ENCODE assay signal across 8 cellular contexts in genomic region chr19:6752257-6753177, GRCh38. TPM values are rescaled to one million over a fixed set of nuclear protein-coding genes. Genes with fewer than 3 reads are reported as not detected.
DNase-seq lines count a peak whose midpoint lies in the region; ATAC-seq and TF ChIP-seq lines count a peak whose summit lies in the region.

No MANE protein-coding gene starts in this region.

- peaks cover 8 to 12% (median 11%) of the 10 kb centered on the region in 3 donors for H3K4me1 Mint-ChIP-seq in T-cell

- peaks cover 26% of the 10 kb centered on the region for H3K36me3 Mint-ChIP-seq in T-cell

- H3K9me3 Mint-ChIP-seq in T-cell, result no peaks in the 10 kb centered on the region

- peaks cover 45% of the 10 kb centered on the region for H3K4me1 ChIP-seq in left ventricle myocardium inferior

- no peak for TF ChIP-seq CTCF in GM12865 (IDR thresholded peaks at IDR 0.05; ENCODE audit: insufficient read depth, low read depth, low read length, missing control alignments)
- no peak for TF ChIP-seq CTCF in left ventricle myocardium inferior (IDR thresholded peaks at IDR 0.05; ENCODE audit: borderline replicate concordance)
- no peak for TF ChIP-seq CTCF in retinal pigment epithelial cell (conservative IDR thresholded peaks at IDR 0.05; ENCODE audit: low read depth, low read length)

- peaks cover 52% of the 10 kb centered on the region for H3K36me3 ChIP-seq in left ventricle myocardium inferior

- POLR2A ChIA-PET in T-cell (lab: Charles Lee), result no interaction called here

- peak overlapping the region in 1 of 2 donors; percentile 76 for H3K27ac Mint-ChIP-seq in T-cell

- H3K4me3 ChIP-seq in GM12865 (ENCODE audit: low read depth, low read length) (peak overlapping the region; percentile 50), left ventricle myocardium inferior (peak overlapping the region; percentile 63), retinal pigment epithelial cell (ENCODE audit: low read length) (peak overlapping the region; percentile 46)

- H3K27me3 Mint-ChIP-seq in T-cell, result no peaks in the 10 kb centered on the region

- H3K27me3 ChIP-seq in left ventricle myocardium inferior (ENCODE audit: low read depth), result no peaks in the 10 kb centered on the region

- H3K4me3 Mint-ChIP-seq in T-cell, result peak overlapping the region in 2 of 3 donors; percentile 64 to 83

- peak overlapping the region; percentile 71 for H3K27ac ChIP-seq in left ventricle myocardium inferior (replicated peaks)

- ATAC-seq in T-cell (replicated peaks in 1 of 4), result no peak

- DNase-seq in GM12865 (ENCODE audit: low read depth) (no peak), T-cell (no peak), left ventricle myocardium inferior (no peak), retinal pigment epithelial cell (ENCODE audit: low read depth) (no peak), hypothalamus (lab: John Stamatoyannopoulos, UW) (no peak), COLO668 (lab: John Stamatoyannopoulos, UW; ENCODE audit: unreplicated experiment) (no peak), DMS79 (lab: John Stamatoyannopoulos, UW) (no peak), NCI-H1436 treated with DMSO at 0.1 percent for 48 hours (lab: John Stamatoyannopoulos, UW) (no peak)

- CTCF ChIA-PET in T-cell (lab: Charles Lee), result interaction anchor here (0.7 to 1.0 kb wide), 2 partner anchors 61 to 236 kb away, joined by 3 to 4 read pairs; no protein-coding TSS in a partner anchor

- H3K9me3 ChIP-seq in left ventricle myocardium inferior (replicated peaks), result no peaks in the 10 kb centered on the region

- intact Hi-C loops in left ventricle myocardium inferior (cut with micrococcal nuclease), result no loop called here

RNA-seq across cellular contexts. Expression of gene TRIP10, which starts 13.0 kb away (rescaled TPM):
- total RNA-seq in T-cell, result 1 to 10 TPM; 2.6 to 8.7 (median 7.3) TPM
- 133 TPM for total RNA-seq in left ventricle myocardium inferior

RNA-seq across cellular contexts. Expression of gene SH2D3A, which starts 14.7 kb away (rescaled TPM):
- total RNA-seq in T-cell, result 10 to 100 TPM; 61.7 to 83.7 (median 73.6) TPM
- 0.14 TPM for total RNA-seq in left ventricle myocardium inferior

RNA-seq across cellular contexts. Expression of gene GPR108, which starts 15.1 kb away (rescaled TPM):
- total RNA-seq in T-cell (10 to 100 TPM; 51.8 to 83.3 (median 58.4) TPM), left ventricle myocardium inferior (22.4 TPM)

RNA-seq across cellular contexts. Expression of gene VAV1, which starts 20.0 kb away (rescaled TPM):
- 100 to 1,000 TPM in 2 of 5 donors, 10 to 100 TPM in 3; 82.5 to 114 (median 92.2) TPM for total RNA-seq in T-cell
- 1.8 TPM for total RNA-seq in left ventricle myocardium inferior

RNA-seq across cellular contexts. Expression of gene C3, which starts 32.1 kb away (rescaled TPM):
- total RNA-seq in T-cell (10 to 100 TPM in 1 of 5 donors, 1 to 10 TPM in 3, not detected in 1; 1.1 to 10.6 (median 7.6) TPM), left ventricle myocardium inferior (133 TPM)

Comparison
In these comparisons a context has a peak if more than half of its experiments do, and no peak if none do; other contexts are left out.
1. RNA of gene TRIP10, which starts 13.0 kb away (total RNA-seq): 133 TPM in left ventricle myocardium inferior (single experiment); 2.6 to 8.7 TPM in T-cell; every median in the first group is over 10 times any median in the second.
2. RNA of gene SH2D3A, which starts 14.7 kb away (total RNA-seq): 61.7 to 83.7 TPM in T-cell; 0.14 TPM in left ventricle myocardium inferior (single experiment); every median in the first group is over 10 times any median in the second.
3. Peak in every context shown above with its lines, with median percentiles within 50 percentile points of each other: H3K4me3 ChIP-seq.